ENCODE assay signal across 18 cellular contexts in the genomic region with DNA sequence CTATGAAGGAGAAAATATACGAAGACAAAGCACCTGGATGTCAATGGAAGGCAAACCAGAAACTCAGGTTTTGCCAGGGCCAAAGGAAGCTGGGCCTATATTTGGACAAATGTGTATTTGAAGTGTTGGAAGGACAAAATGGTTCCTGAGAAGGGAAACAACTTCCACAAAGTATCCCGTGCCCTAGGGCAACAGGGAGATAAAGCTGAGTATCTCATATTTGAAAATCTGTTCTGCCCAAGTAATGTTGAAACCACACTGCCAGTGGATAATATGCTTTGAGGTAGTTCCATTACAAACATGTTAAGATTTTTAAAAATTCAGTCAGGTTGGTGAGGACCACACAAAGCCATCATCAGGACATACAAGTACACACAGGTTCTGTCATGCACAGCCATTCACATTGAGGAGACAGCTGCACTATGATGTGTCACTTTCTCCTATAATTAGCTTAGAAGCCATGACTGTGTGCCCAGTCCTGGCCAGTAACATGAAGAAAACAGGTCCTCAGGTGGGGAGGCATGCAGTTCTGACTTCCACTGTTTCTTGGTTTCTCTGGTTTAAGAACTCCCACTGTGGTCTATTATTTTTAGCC.
DNase-seq lines count a peak whose midpoint lies in the region; TF ChIP-seq lines count a peak whose summit lies in the region.
"Had no signal": no experiment of that assay in that cellular context is flagged by ENCODE, and none has a peak within 500 bp of the region (broad histone marks: within the 10 kb centered on the region; RNA-seq: fewer than 3 reads in every experiment).

No MANE protein-coding gene starts in this region.

- 76% methylated on average over 2 of the region's 2 CpGs for WGBS in mammary epithelial cell (ENCODE audit: low coverage, missing lambda C conversion rate)

- no peak for TF ChIP-seq RAD21 in neural cell (conservative IDR thresholded peaks at IDR 0.05)

- intact Hi-C loops in mammary epithelial cell (cut with micrococcal nuclease), result no loop called here
- intact Hi-C loops in breast epithelium (cut with DNase I; ENCODE audit: low total_unique reads), result no loop called here
- intact Hi-C loops in activated CD4-positive, alpha-beta T cell treated with anti-CD3 and anti-CD28 coated beads, Interleukin-2, amount 10 ng/mL, durations not matched to agents 24 days and 14 days (cut with micrococcal nuclease), result no loop called here
- intact Hi-C loops in tibial artery (cut with DNase I; ENCODE audit: low total_unique reads), result no loop called here

- H3K79me2 ChIP-seq in mammary epithelial cell (ENCODE audit: insufficient read depth, low read length) (no peaks in the 10 kb centered on the region), neural cell (replicated peaks; ENCODE audit: insufficient read depth, low read length) (no peaks in the 10 kb centered on the region)

- H3K4me1 Mint-ChIP-seq in activated CD4-positive, alpha-beta T cell treated with anti-CD3 and anti-CD28 coated beads, Interleukin-2, amount 10 ng/mL, durations not matched to agents 24 days and 14 days, result no peaks in the 10 kb centered on the region
- H3K4me1 Mint-ChIP-seq: CD14-positive monocyte; CD4-positive, alpha-beta memory T cell had no signal

- BruUV-seq in mammary epithelial cell (replicated peaks; lab: Mats Ljungman, UMichigan), result no TSS peak

- H4K20me1 ChIP-seq in mammary epithelial cell (ENCODE audit: insufficient read depth, low read length) (no peaks in the 10 kb centered on the region), neural cell (ENCODE audit: insufficient read depth) (no peaks in the 10 kb centered on the region)
- H4K20me1 ChIP-seq: BLaER1 had no signal

- dilution Hi-C loops in mammary epithelial cell (cut with HindIII; ENCODE audit: low sequenced_read_pairs), result no loop called here

- H3K4me2 ChIP-seq in mammary epithelial cell (ENCODE audit: insufficient read depth, low read depth, low read length) (no peak overlapping the region), neural cell (ENCODE audit: low read length) (no peak overlapping the region)
- H3K4me2 ChIP-seq: A549, BLaER1 had no signal

- no peak overlapping the region for H3K4me3 Mint-ChIP-seq in activated CD4-positive, alpha-beta T cell treated with anti-CD3 and anti-CD28 coated beads, Interleukin-2, amount 10 ng/mL, durations not matched to agents 24 days and 14 days
- H3K4me3 Mint-ChIP-seq: CD14-positive monocyte; CD4-positive, alpha-beta memory T cell had no signal

- CTCF ChIA-PET in mammary epithelial cell (lab: Charles Lee; ENCODE audit: low non-redundant PET), result no interaction called here

- no peaks in the 10 kb centered on the region for H3K27me3 ChIP-seq in mammary epithelial cell (ENCODE audit: insufficient read depth, low read length)
- H3K27me3 ChIP-seq in breast epithelium, result peaks cover 0 to 23% of the 10 kb centered on the region in 2 donors
- H3K27me3 ChIP-seq in neural cell (ENCODE audit: insufficient read depth, low read depth, low read length), result no peaks in the 10 kb centered on the region
- H3K27me3 ChIP-seq in tibial artery, result no peaks in the 10 kb centered on the region

- H3K9me3 ChIP-seq in mammary epithelial cell (replicated peaks; ENCODE audit: insufficient read depth, low read length), result no peaks in the 10 kb centered on the region
- no peaks in the 10 kb centered on the region for H3K9me3 ChIP-seq in breast epithelium
- H3K9me3 ChIP-seq in neural cell (ENCODE audit: low read length), result no peaks in the 10 kb centered on the region
- H3K9me3 ChIP-seq in tibial artery, result no peaks in the 10 kb centered on the region
- H3K9me3 ChIP-seq: A549, BLaER1, HAP-1 had no signal

- H3K27ac Mint-ChIP-seq in activated CD4-positive, alpha-beta T cell treated with anti-CD3 and anti-CD28 coated beads, Interleukin-2, amount 10 ng/mL, durations not matched to agents 24 days and 14 days, result no peak overlapping the region
- H3K27ac Mint-ChIP-seq: CD14-positive monocyte; CD4-positive, alpha-beta memory T cell had no signal

- peak; percentile 40 for DNase-seq in mammary epithelial cell
- no peak for DNase-seq in breast epithelium (ENCODE audit: low spot score in 2 of 2)
- peak; percentile 76 for DNase-seq in epithelial cell of esophagus (ENCODE audit: low read depth)
- no peak for DNase-seq in activated CD4-positive, alpha-beta T cell treated with anti-CD3 and anti-CD28 coated beads, Interleukin-2, amount 10 ng/mL, durations not matched to agents 24 days and 14 days
- no peak for DNase-seq in tibial artery
- DNase-seq in germinal center (ENCODE audit: low spot score), result no peak
- DNase-seq in superior temporal gyrus (ENCODE audit: extremely low spot score), result no peak
- DNase-seq: CD4-positive, alpha-beta memory T cell; DMS153; DND-41; EL; GM23248 had no signal

- H3K36me3 ChIP-seq in mammary epithelial cell (ENCODE audit: insufficient read depth, low read length), result no peaks in the 10 kb centered on the region
- no peaks in the 10 kb centered on the region for H3K36me3 ChIP-seq in breast epithelium
- H3K36me3 ChIP-seq in neural cell (ENCODE audit: insufficient read depth, low read length), result no peaks in the 10 kb centered on the region
- no peaks in the 10 kb centered on the region for H3K36me3 ChIP-seq in tibial artery
- H3K36me3 ChIP-seq: BLaER1, HAP-1 had no signal

- H3K27me3 Mint-ChIP-seq in activated CD4-positive, alpha-beta T cell treated with anti-CD3 and anti-CD28 coated beads, Interleukin-2, amount 10 ng/mL, durations not matched to agents 24 days and 14 days, result no peaks in the 10 kb centered on the region
- H3K27me3 Mint-ChIP-seq: CD4-positive, alpha-beta memory T cell had no signal

- no peaks in the 10 kb centered on the region for H3K9me3 Mint-ChIP-seq in activated CD4-positive, alpha-beta T cell treated with anti-CD3 and anti-CD28 coated beads, Interleukin-2, amount 10 ng/mL, durations not matched to agents 24 days and 14 days
- H3K9me3 Mint-ChIP-seq: CD4-positive, alpha-beta memory T cell had no signal

- TF ChIP-seq POLR2A in breast epithelium (IDR thresholded peaks at IDR 0.05), result no peak

- H3K27ac ChIP-seq in mammary epithelial cell (ENCODE audit: insufficient read depth, low read depth, low read length) (no peak overlapping the region), breast epithelium (no peak overlapping the region), neural cell (ENCODE audit: low read length) (peak overlapping the region; percentile 81), tibial artery (no peak overlapping the region)
- H3K27ac ChIP-seq: 22Rv1, A549, BLaER1, GM23248 had no signal

- TF ChIP-seq CTCF in mammary epithelial cell (conservative IDR thresholded peaks at IDR 0.05 in 1 of 2, IDR thresholded peaks at IDR 0.05 in 1 of 2; ENCODE audit: extremely low read depth in 1 of 2, insufficient read depth in 1 of 2, low read depth in 1 of 2, low read length in 2 of 2) (no peak), breast epithelium (IDR thresholded peaks at IDR 0.05) (no peak), epithelial cell of esophagus (IDR thresholded peaks at IDR 0.05; ENCODE audit: insufficient read depth, low read depth, low read length, missing control alignments) (no peak), neural cell (IDR thresholded peaks at IDR 0.05; ENCODE audit: poor library complexity, severe bottlenecking) (no peak), tibial artery (IDR thresholded peaks at IDR 0.05) (no peak)

- in situ Hi-C loops in mammary epithelial cell (cut with MboI; ENCODE audit: low sequenced_read_pairs in 2 of 2), result no loop called here

- H3K36me3 Mint-ChIP-seq in activated CD4-positive, alpha-beta T cell treated with anti-CD3 and anti-CD28 coated beads, Interleukin-2, amount 10 ng/mL, durations not matched to agents 24 days and 14 days (ENCODE audit: low read depth), result no peaks in the 10 kb centered on the region
- H3K36me3 Mint-ChIP-seq: CD14-positive monocyte; CD4-positive, alpha-beta memory T cell had no signal

- H3K4me3 ChIP-seq in mammary epithelial cell (replicated peaks in 1 of 3; ENCODE audit: insufficient read depth in 1 of 3, low read depth in 2 of 3, low read length in 3 of 3), result no peak overlapping the region
- H3K4me3 ChIP-seq in breast epithelium, result no peak overlapping the region
- H3K4me3 ChIP-seq in epithelial cell of esophagus (ENCODE audit: low read length), result no peak overlapping the region
- peak overlapping the region; percentile 21 for H3K4me3 ChIP-seq in neural cell (ENCODE audit: low read length)
- H3K4me3 ChIP-seq in tibial artery, result no peak overlapping the region
- H3K4me3 ChIP-seq: A549, BLaER1, GM23248, HAP-1 had no signal

- no peak for TF ChIP-seq EP300 in neural cell (conservative IDR thresholded peaks at IDR 0.05; ENCODE audit: poor library complexity, severe bottlenecking)

- H3F3A ChIP-seq in neural cell (ENCODE audit: insufficient read depth, low read length, poor library complexity, severe bottlenecking), result no peaks in the 10 kb centered on the region

- H2AFZ ChIP-seq in mammary epithelial cell (ENCODE audit: low read depth, low read length) (peak overlapping the region; percentile 20), neural cell (ENCODE audit: low read depth, low read length) (no peak overlapping the region)
- H2AFZ ChIP-seq: GM23248 had no signal

- H3K9me2 ChIP-seq in neural cell (ENCODE audit: insufficient read depth, low read length), result no peaks in the 10 kb centered on the region

- H3K4me1 ChIP-seq in mammary epithelial cell (ENCODE audit: insufficient read depth, low read length), result peaks cover 16% of the 10 kb centered on the region
- no peaks in the 10 kb centered on the region for H3K4me1 ChIP-seq in breast epithelium
- H3K4me1 ChIP-seq in tibial artery, result no peaks in the 10 kb centered on the region
- H3K4me1 ChIP-seq: A549, BLaER1, HAP-1 had no signal

- H3K9ac ChIP-seq in mammary epithelial cell (ENCODE audit: insufficient read depth, low read length) (no peak overlapping the region), neural cell (ENCODE audit: low read length) (peak overlapping the region; percentile 31)
- H3K9ac ChIP-seq: BLaER1, GM23248 had no signal

TF ChIP-seq in neural cell, 6 proteins besides CTCF, POLR2A, EP300 and RAD21 (continues in another document):
- no peak for TF ChIP-seq POLR2AphosphoS5 (IDR thresholded peaks at IDR 0.05)

Comparison
In these comparisons a context has a peak if more than half of its experiments do, and no peak if none do; other contexts are left out.
1. DNase-seq: peak in mammary epithelial cell (single experiment) and epithelial cell of esophagus (single experiment); none in breast epithelium (0 of 2), activated CD4-positive, alpha-beta T cell treated with anti-CD3 and anti-CD28 coated beads, Interleukin-2, amount 10 ng/mL, durations not matched to agents 24 days and 14 days (single experiment), tibial artery (0 of 2), germinal center (single experiment) and superior temporal gyrus (single experiment).